ENCODE assay signal across 9 cellular contexts in the genomic region with DNA sequence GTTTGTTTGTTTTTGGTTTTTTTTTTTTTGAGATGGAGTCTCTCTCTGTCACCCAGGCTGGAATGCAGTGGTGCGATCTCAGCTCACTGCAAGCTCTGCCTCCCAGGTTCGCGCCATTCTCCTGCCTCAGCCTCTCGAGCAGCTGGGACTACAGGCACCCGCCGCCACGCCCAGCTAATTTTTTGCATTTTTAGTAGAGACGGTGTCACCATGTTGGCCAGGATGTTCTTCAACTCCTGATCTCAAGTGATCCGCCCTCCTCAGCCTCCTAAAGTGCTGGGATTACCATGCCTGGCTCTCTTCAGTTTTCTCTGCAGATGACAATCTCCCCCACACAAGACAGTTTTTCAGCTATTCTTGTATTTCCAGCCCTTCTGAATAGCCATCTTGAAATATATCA. TPM values are rescaled to one million over a fixed set of nuclear protein-coding genes. Genes with fewer than 3 reads are reported as not detected.
"Had no signal": no experiment of that assay in that cellular context is flagged by ENCODE, and none has a peak within 500 bp of the region (broad histone marks: within the 10 kb centered on the region; RNA-seq: fewer than 3 reads in every experiment).

No MANE protein-coding gene starts in this region.

RNA-seq across cellular contexts. Expression of a gene that starts 9.7 kb away (rescaled TPM):
- total RNA-seq: kidney epithelial cell, left ventricle myocardium superior, lung microvascular endothelial cell, mesenteric fat pad, myocyte, omental fat pad, tibial nerve, upper lobe of right lung had no signal
- polyA plus RNA-seq: naive thymus-derived CD4-positive, alpha-beta T cell had no signal
